ENCODE assay signal across 30 cellular contexts in genomic region chr12:84270470-84271140, GRCh38.
DNase-seq lines count a peak whose midpoint lies in the region; ATAC-seq, FAIRE-seq and TF ChIP-seq lines count a peak whose summit lies in the region.
"Had no signal": no experiment of that assay in that cellular context is flagged by ENCODE, and none has a peak within 500 bp of the region (broad histone marks: within the 10 kb centered on the region; RNA-seq: fewer than 3 reads in every experiment).

No MANE protein-coding gene starts in this region.

- no peak for TF ChIP-seq POLR2A in K562 (conservative IDR thresholded peaks at IDR 0.05)

- intact Hi-C loops in K562 (cut with micrococcal nuclease), result no loop called here

- H3K27me3 Mint-ChIP-seq in GM23338 (ENCODE audit: insufficient read depth, low read depth, poor library complexity) (peaks cover 7% of the 10 kb centered on the region), glutamatergic neuron (ENCODE audit: unreplicated experiment) (no peaks in the 10 kb centered on the region)
- H3K27me3 Mint-ChIP-seq: activated CD8-positive, alpha-beta T cell treated with anti-CD3 and anti-CD28 coated beads for 36 hours; activated T-helper 17 cell treated with anti-CD3 and anti-CD28 coated beads, Interleukin-2, amount 50 U/mL, for 72 hours; effector memory CD8-positive, alpha-beta T cell; stimulated activated naive B cell treated with anti-CD40 and anti-IgM and Interleukin-4, amounts not matched to agents 10 μg/mL and 1 μg/mL and 100 μg/mL, for 72 hours had no signal

- ATAC-seq in GM23338 (peak; percentile 59), K562 (no peak), HG03097 (IDR thresholded peaks at IDR 0.05; ENCODE audit: low FRiP score, unreplicated experiment) (no peak)
- ATAC-seq: activated CD8-positive, alpha-beta T cell treated with anti-CD3 and anti-CD28 coated beads for 36 hours; activated T-helper 17 cell treated with anti-CD3 and anti-CD28 coated beads, Interleukin-2, amount 50 U/mL, for 72 hours; effector memory CD8-positive, alpha-beta T cell; esophagus mucosa; stimulated activated naive B cell treated with anti-CD40 and anti-IgM and Interleukin-4, amounts not matched to agents 10 μg/mL and 1 μg/mL and 100 μg/mL, for 72 hours had no signal

- H3K79me2 ChIP-seq in GM23338 (replicated peaks; ENCODE audit: insufficient read depth) (no peaks in the 10 kb centered on the region), K562 (ENCODE audit: control insufficient read depth, insufficient read depth, low read length) (no peaks in the 10 kb centered on the region)

- CTCF ChIA-PET in K562 (lab: Yijun Ruan, JAX; ENCODE audit: low intra/inter-chr PET ratio), result no interaction called here

- H3K4me3 Mint-ChIP-seq in GM23338 (no peak overlapping the region), glutamatergic neuron (ENCODE audit: unreplicated experiment) (no peak overlapping the region)
- H3K4me3 Mint-ChIP-seq: activated CD8-positive, alpha-beta T cell treated with anti-CD3 and anti-CD28 coated beads for 36 hours; activated T-helper 17 cell treated with anti-CD3 and anti-CD28 coated beads, Interleukin-2, amount 50 U/mL, for 72 hours; effector memory CD8-positive, alpha-beta T cell; stimulated activated naive B cell treated with anti-CD40 and anti-IgM and Interleukin-4, amounts not matched to agents 10 μg/mL and 1 μg/mL and 100 μg/mL, for 72 hours had no signal

- H3K4me2 ChIP-seq in GM23338 (0 out of 2 replicates have a peak overlapping the region, but pooled peaks have one; percentile 7), K562 (ENCODE audit: insufficient read depth, low read length) (no peak overlapping the region)

- POLR2A ChIA-PET in K562 (lab: Yijun Ruan, JAX), result no interaction called here

- in situ Hi-C loops in K562 (cut with MboI), result no loop called here

- H3K4me3 ChIP-seq in BE2C (ENCODE audit: low read depth, low read length) (no peak overlapping the region), GM23338 (no peak overlapping the region), K562 (no peak overlapping the region)
- H3K4me3 ChIP-seq: cardiac muscle cell, coronary artery, left ventricle myocardium inferior, prostate gland, sigmoid colon, suprapubic skin had no signal

- no peaks in the 10 kb centered on the region for H3K9me2 ChIP-seq in GM23338 (ENCODE audit: insufficient read depth)

- peaks cover 12% of the 10 kb centered on the region for H3K4me1 Mint-ChIP-seq in GM23338
- no peaks in the 10 kb centered on the region for H3K4me1 Mint-ChIP-seq in glutamatergic neuron (ENCODE audit: low read depth, unreplicated experiment)
- H3K4me1 Mint-ChIP-seq: activated T-helper 17 cell treated with anti-CD3 and anti-CD28 coated beads, Interleukin-2, amount 50 U/mL, for 72 hours; stimulated activated naive B cell treated with anti-CD40 and anti-IgM and Interleukin-4, amounts not matched to agents 10 μg/mL and 1 μg/mL and 100 μg/mL, for 72 hours had no signal

- no peak for FAIRE-seq in K562 (lab: Jason Lieb, UNC)
- FAIRE-seq: GM12892, urothelium cell line had no signal

- WGBS in K562 (ENCODE audit: insufficient coverage, low coverage, missing lambda C conversion rate), result under 1% methylated on average over 8 of the region's 8 CpGs

- DNase-seq in BE2C, result peak; percentile 18
- DNase-seq in GM23338 (ENCODE audit: low spot score), result peak; percentile 34
- DNase-seq in K562 (ENCODE audit: extremely low read depth in 1 of 4, low spot score in 3 of 4), result no peak
- peak; percentile 49 for DNase-seq in islet precursor cell
- no peak for DNase-seq in NCI-H1436 treated with DMSO at 0.1 percent for 48 hours (lab: John Stamatoyannopoulos, UW)
- DNase-seq in glutamatergic neuron, result no peak
- DNase-seq: activated CD8-positive, alpha-beta T cell treated with anti-CD3 and anti-CD28 coated beads for 36 hours; activated naive CD4-positive, alpha-beta T cell treated with anti-CD3 and anti-CD28 coated beads, Interleukin-2, amount 50 U/mL, for 16 hours; amygdala; Caco-2; effector memory CD8-positive, alpha-beta T cell; foreskin melanocyte; GOT3; left ventricle myocardium inferior; NCI-H1092 treated with DMSO at 0.1 percent for 48 hours; NCI-H2107; NCI-H524 treated with DMSO at 0.1 percent for 48 hours; sigmoid colon; stimulated activated naive B cell treated with anti-CD40 and anti-IgM and Interleukin-4, amounts not matched to agents 10 μg/mL and 1 μg/mL and 100 μg/mL, for 72 hours; T-helper 1 cell had no signal

- no peak for TF ChIP-seq CTCF in BE2C (IDR thresholded peaks at IDR 0.05; ENCODE audit: low read depth, low read length)
- TF ChIP-seq CTCF in GM23338 (conservative IDR thresholded peaks at IDR 0.05; ENCODE audit: low read depth in 2 of 2), result no peak
- no peak for TF ChIP-seq CTCF in K562 (IDR thresholded peaks at IDR 0.05 in 2 of 3, conservative IDR thresholded peaks at IDR 0.05 in 1 of 3; ENCODE audit: insufficient read depth in 2 of 3, low read depth in 1 of 3, low read length in 3 of 3)
- no peak for TF ChIP-seq CTCF in glutamatergic neuron (IDR thresholded peaks at IDR 0.05; ENCODE audit: partially characterized antibody, unreplicated experiment)

- H3K27me3 ChIP-seq in BE2C, result no peaks in the 10 kb centered on the region
- peaks cover 74% of the 10 kb centered on the region for H3K27me3 ChIP-seq in GM23338 (ENCODE audit: insufficient read depth)
- H3K27me3 ChIP-seq in K562 (ENCODE audit: control insufficient read depth in 2 of 2, insufficient read depth in 2 of 2, low read length in 2 of 2), result no peaks in the 10 kb centered on the region
- H3K27me3 ChIP-seq: cardiac muscle cell, sigmoid colon, suprapubic skin had no signal

- no peak overlapping the region for H3K9ac ChIP-seq in K562 (ENCODE audit: insufficient read depth in 1 of 2, low read depth in 2 of 2, low read length in 2 of 2)

- H2AFZ ChIP-seq in GM23338 (no peak overlapping the region), K562 (ENCODE audit: low read depth, low read length) (no peak overlapping the region)

- H3K36me3 ChIP-seq in BE2C (no peaks in the 10 kb centered on the region; the same call in 1 of the 2 replicates), GM23338 (ENCODE audit: insufficient read depth) (no peaks in the 10 kb centered on the region), K562 (ENCODE audit: control insufficient read depth, insufficient read depth, low read length) (no peaks in the 10 kb centered on the region)
- H3K36me3 ChIP-seq: cardiac muscle cell, left ventricle myocardium inferior, prostate gland, sigmoid colon, suprapubic skin had no signal

- BruUV-seq in K562 (replicated peaks; lab: Mats Ljungman, UMichigan), result no TSS peak

- H3K36me3 Mint-ChIP-seq in GM23338 (ENCODE audit: low read depth) (no peaks in the 10 kb centered on the region), glutamatergic neuron (ENCODE audit: unreplicated experiment) (no peaks in the 10 kb centered on the region)
- H3K36me3 Mint-ChIP-seq: stimulated activated naive B cell treated with anti-CD40 and anti-IgM and Interleukin-4, amounts not matched to agents 10 μg/mL and 1 μg/mL and 100 μg/mL, for 72 hours had no signal

- H3K27ac ChIP-seq in GM23338 (ENCODE audit: low read depth), result no peak overlapping the region
- no peak overlapping the region for H3K27ac ChIP-seq in K562 (ENCODE audit: extremely low read depth, low read depth, low read length)
- H3K27ac ChIP-seq: C4-2B, cardiac muscle cell, coronary artery, left ventricle myocardium inferior, prostate gland, sigmoid colon, suprapubic skin had no signal

- H4K20me1 ChIP-seq in GM23338 (replicated peaks; ENCODE audit: insufficient read depth), result no peaks in the 10 kb centered on the region
- H4K20me1 ChIP-seq in K562 (replicated peaks; ENCODE audit: control insufficient read depth, insufficient read depth, low read length), result no peaks in the 10 kb centered on the region

- no peak for TF ChIP-seq RAD21 in K562 (CRISPR knock-in tag; conservative IDR thresholded peaks at IDR 0.05 in 1 of 2, IDR thresholded peaks at IDR 0.05 in 1 of 2)

- H3K9me3 ChIP-seq in BE2C, result no peaks in the 10 kb centered on the region
- no peaks in the 10 kb centered on the region for H3K9me3 ChIP-seq in K562 (replicated peaks; ENCODE audit: control insufficient read depth, insufficient read depth, low read depth, low read length)
- H3K9me3 ChIP-seq: Caco-2, left ventricle myocardium inferior, prostate gland, sigmoid colon, suprapubic skin had no signal

- H3K9me3 Mint-ChIP-seq in GM23338 (no peaks in the 10 kb centered on the region), glutamatergic neuron (ENCODE audit: unreplicated experiment) (no peaks in the 10 kb centered on the region)
- H3K9me3 Mint-ChIP-seq: activated CD8-positive, alpha-beta T cell treated with anti-CD3 and anti-CD28 coated beads for 36 hours had no signal

- no peaks in the 10 kb centered on the region; the same call in 1 of the 2 replicates for H3K4me1 ChIP-seq in BE2C
- peaks cover 4% of the 10 kb centered on the region; the same call in 1 of the 2 replicates for H3K4me1 ChIP-seq in GM23338 (ENCODE audit: insufficient read depth)
- no peaks in the 10 kb centered on the region for H3K4me1 ChIP-seq in K562 (replicated peaks in 1 of 2; ENCODE audit: control insufficient read depth in 2 of 2, insufficient read depth in 2 of 2, low read length in 2 of 2)
- H3K4me1 ChIP-seq: Caco-2, left ventricle myocardium inferior, prostate gland, sigmoid colon, suprapubic skin had no signal

- H3K27ac Mint-ChIP-seq in GM23338, result no peak overlapping the region
- H3K27ac Mint-ChIP-seq in glutamatergic neuron (ENCODE audit: unreplicated experiment), result no peak overlapping the region
- H3K27ac Mint-ChIP-seq: activated CD8-positive, alpha-beta T cell treated with anti-CD3 and anti-CD28 coated beads for 36 hours; activated T-helper 17 cell treated with anti-CD3 and anti-CD28 coated beads, Interleukin-2, amount 50 U/mL, for 72 hours; effector memory CD8-positive, alpha-beta T cell; stimulated activated naive B cell treated with anti-CD40 and anti-IgM and Interleukin-4, amounts not matched to agents 10 μg/mL and 1 μg/mL and 100 μg/mL, for 72 hours had no signal

- H3F3A ChIP-seq in GM23338 (replicated peaks; ENCODE audit: low read depth), result no peaks in the 10 kb centered on the region

- TF ChIP-seq EP300 in K562 (IDR thresholded peaks at IDR 0.05; ENCODE audit: low read length), result no peak

- H3K9me1 ChIP-seq in K562 (ENCODE audit: control insufficient read depth, insufficient read depth, low read length), result no peaks in the 10 kb centered on the region

TF ChIP-seq in GM23338, 12 proteins besides CTCF, POLR2A, EP300 and RAD21:
- TF ChIP-seq POLR2AphosphoS5 (IDR thresholded peaks at IDR 0.05; ENCODE audit: low read depth) (no peak), NANOG (IDR thresholded peaks at IDR 0.05; ENCODE audit: borderline replicate concordance) (peak; percentile 71; the same call in 1 of the 2 replicates)

TF ChIP-seq in K562, 482 proteins besides CTCF, POLR2A, EP300 and RAD21:
- TF ChIP-seq NFIC (IDR thresholded peaks at IDR 0.05), result 0 out of 2 replicates have a peak, but pooled peaks have one; percentile 22
- no peak for TF ChIP-seq NUFIP1 (IDR thresholded peaks at IDR 0.05; ENCODE audit: partially characterized antibody)

Comparison
In these comparisons a context has a peak if more than half of its experiments do, and no peak if none do; other contexts are left out.
1. DNase-seq: peak in BE2C (single experiment), GM23338 (single experiment) and islet precursor cell (single experiment); none in K562 (0 of 4), NCI-H1436 treated with DMSO at 0.1 percent for 48 hours (single experiment) and glutamatergic neuron (single experiment).